In the genomic region with DNA sequence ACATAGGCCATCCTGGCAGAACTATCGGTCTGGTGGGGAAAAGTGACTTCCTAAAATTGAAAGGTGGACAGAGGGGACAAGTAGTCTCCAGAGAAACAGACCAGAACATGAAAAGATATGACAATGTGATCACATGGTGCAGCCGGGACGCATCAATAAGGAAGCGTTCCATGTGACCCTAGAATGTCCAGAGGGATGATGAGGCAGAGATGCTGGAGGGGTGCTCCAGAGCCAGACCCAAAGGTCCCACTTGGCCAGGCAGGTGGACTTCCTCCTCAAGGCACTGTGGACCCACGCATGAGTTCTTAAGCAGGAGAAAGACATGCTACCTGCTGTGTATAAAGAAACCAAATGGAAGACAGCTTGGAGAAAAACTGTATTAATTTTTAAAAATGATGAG, we compare ENCODE assay signal across 15 cellular contexts. TPM values are rescaled to one million over a fixed set of nuclear protein-coding genes. Genes with fewer than 3 reads are reported as not detected.
DNase-seq lines count a peak whose midpoint lies in the region; ATAC-seq and TF ChIP-seq lines count a peak whose summit lies in the region.
"Had no signal": no experiment of that assay in that cellular context is flagged by ENCODE, and none has a peak within 500 bp of the region (broad histone marks: within the 10 kb centered on the region; RNA-seq: fewer than 3 reads in every experiment).

No MANE protein-coding gene starts in this region.

- H3K4me3 Mint-ChIP-seq in brain (no peak overlapping the region), nephron (no peak overlapping the region)
- H3K4me3 Mint-ChIP-seq: CD8-positive, alpha-beta memory T cell; HFFc6 had no signal

- H3K4me1 Mint-ChIP-seq in brain, result peaks cover 91% of the 10 kb centered on the region
- peaks cover 21% of the 10 kb centered on the region for H3K4me1 Mint-ChIP-seq in nephron
- H3K4me1 Mint-ChIP-seq: CD8-positive, alpha-beta memory T cell had no signal

- H3K9me3 Mint-ChIP-seq in brain (no peaks in the 10 kb centered on the region), nephron (no peaks in the 10 kb centered on the region)
- H3K9me3 Mint-ChIP-seq: HFFc6 had no signal

- peaks cover 5% of the 10 kb centered on the region for H3K36me3 Mint-ChIP-seq in brain
- H3K36me3 Mint-ChIP-seq in nephron (ENCODE audit: low read depth), result peaks cover 9% of the 10 kb centered on the region
- H3K36me3 Mint-ChIP-seq: CD8-positive, alpha-beta memory T cell had no signal

- H3K27me3 Mint-ChIP-seq in brain (no peaks in the 10 kb centered on the region), nephron (ENCODE audit: low read depth) (no peaks in the 10 kb centered on the region)
- H3K27me3 Mint-ChIP-seq: CD8-positive, alpha-beta memory T cell had no signal

- intact Hi-C loops in Right ventricle myocardium superior (cut with DNase I), result loop anchor here (5.0 kb wide), 1 partner anchor 41 kb away; no protein-coding TSS in a partner anchor
- intact Hi-C loops in cardiac septum (cut with DNase I), result loop anchor here (5.0 kb wide), 2 partner anchors 36 to 51 kb away; partner anchors contain the start of gene CDH2
- intact Hi-C loops in left ventricle myocardium superior (cut with micrococcal nuclease), result no loop called here

- DNase-seq in Right ventricle myocardium superior (peak; percentile 26), cardiac septum (ENCODE audit: low spot score) (no peak), left ventricle myocardium superior (no peak), amniotic stem cell (lab: John Stamatoyannopoulos, UW) (no peak), NCI-H510A (lab: John Stamatoyannopoulos, UW) (no peak), NCI-H510A treated with DMSO at 0.1 percent for 48 hours (lab: John Stamatoyannopoulos, UW) (no peak)
- DNase-seq: 8988T; AML-193; CD8-positive, alpha-beta memory T cell; DMS 273 treated with DMSO at 0.1 percent for 48 hours; HCEC 1CT; HFFc6 had no signal

- TF ChIP-seq CTCF in brain (conservative IDR thresholded peaks at IDR 0.05) (no peak), nephron (IDR thresholded peaks at IDR 0.05; ENCODE audit: unreplicated experiment in 3 of 3) (no peak)

- H3K27ac Mint-ChIP-seq in brain, result peak overlapping the region in 3 of 5 experiments; percentile 42 to 81 (median 71)
- H3K27ac Mint-ChIP-seq in nephron, result peak overlapping the region in 2 of 3 experiments; percentile 21 to 27
- H3K27ac Mint-ChIP-seq: CD8-positive, alpha-beta memory T cell; HFFc6 had no signal

- peak; percentile 9 for ATAC-seq in Right ventricle myocardium superior (ENCODE audit: poor library complexity)
- ATAC-seq in left ventricle myocardium superior, result peak; percentile 44
- ATAC-seq: GM12878 had no signal

RNA-seq across cellular contexts. Expression of gene CDH2, which starts 50.2 kb away (rescaled TPM):
- total RNA-seq in Right ventricle myocardium superior (308 TPM), cardiac septum (367 TPM), left ventricle myocardium superior (321 TPM)
- polyA plus RNA-seq in brain (ENCODE audit: insufficient read depth, low read depth, low replicate concordance), result 85.4 TPM
- total RNA-seq: CD8-positive, alpha-beta memory T cell had no signal
